ENCODE assay signal across 19 cellular contexts in genomic region chr4:186500721-186501304, GRCh38. TPM values are rescaled to one million over a fixed set of nuclear protein-coding genes. Genes with fewer than 3 reads are reported as not detected.
DNase-seq lines count a peak whose midpoint lies in the region; ATAC-seq and TF ChIP-seq lines count a peak whose summit lies in the region.
"Had no signal": no experiment of that assay in that cellular context is flagged by ENCODE, and none has a peak within 500 bp of the region (broad histone marks: within the 10 kb centered on the region; RNA-seq: fewer than 3 reads in every experiment).

No MANE protein-coding gene starts in this region.

- H3K9me3 ChIP-seq in Karpas-422 (ENCODE audit: low read length) (no peaks in the 10 kb centered on the region), iPS-15b (ENCODE audit: control insufficient read depth, insufficient read depth, low read length) (no peaks in the 10 kb centered on the region), T-helper 17 cell (ENCODE audit: control insufficient read depth, low read length, poor library complexity, severe bottlenecking) (no peaks in the 10 kb centered on the region)
- H3K9me3 ChIP-seq: neutrophil had no signal

- no peak overlapping the region for H3K4me2 ChIP-seq in Karpas-422 (ENCODE audit: low read depth, low read length, poor library complexity, severe bottlenecking)

- H2AFZ ChIP-seq in Karpas-422 (ENCODE audit: low read length) = no peak overlapping the region

- H4K20me1 ChIP-seq in Karpas-422 (ENCODE audit: insufficient read depth, low read depth, low read length) = no peaks in the 10 kb centered on the region

- POLR2A ChIA-PET in WTC11 (lab: Charles Lee) = interaction anchor here (0.6 kb wide), 2 partner anchors 10 to 1765 kb away, joined by 3 read pairs; no protein-coding TSS in a partner anchor

- TF ChIP-seq CTCF in 22Rv1 (IDR thresholded peaks at IDR 0.05) (peak; percentile 23), WTC11 (IDR thresholded peaks at IDR 0.05) (no peak), brain microvascular endothelial cell (IDR thresholded peaks at IDR 0.05; ENCODE audit: low read depth, low read length, missing control alignments) (no peak)

- peaks cover 10% of the 10 kb centered on the region for H3K9me3 Mint-ChIP-seq in WTC11
- H3K9me3 Mint-ChIP-seq: CD4-positive, alpha-beta T cell had no signal

- CTCF ChIA-PET in WTC11 (lab: Charles Lee) = interaction anchor here (1.4 kb wide), 1 partner anchor 55 kb away, joined by 3 read pairs; the partner anchor contains the start of gene MTNR1A

- H3K36me3 Mint-ChIP-seq in WTC11 = peaks cover 3% of the 10 kb centered on the region; the same call in 1 of the 2 replicates
- no peaks in the 10 kb centered on the region for H3K36me3 Mint-ChIP-seq in T-helper 17 cell (ENCODE audit: low read depth)
- H3K36me3 Mint-ChIP-seq: IgD-negative memory B cell had no signal

- H3K27me3 Mint-ChIP-seq in WTC11 (ENCODE audit: low read depth) = peaks cover 3% of the 10 kb centered on the region; the same call in 1 of the 2 replicates
- no peaks in the 10 kb centered on the region for H3K27me3 Mint-ChIP-seq in T-helper 17 cell
- H3K27me3 Mint-ChIP-seq: CD4-positive, alpha-beta T cell had no signal

- H3K27ac Mint-ChIP-seq in WTC11 (no peak overlapping the region; the same call in 1 of the 2 replicates), T-helper 17 cell (no peak overlapping the region)
- H3K27ac Mint-ChIP-seq: CD4-positive, alpha-beta T cell; IgD-negative memory B cell had no signal

- peak; percentile 36 for ATAC-seq in WTC11
- no peak for ATAC-seq in T-helper 17 cell
- no peak for ATAC-seq in GM21723 (IDR thresholded peaks at IDR 0.05; ENCODE audit: unreplicated experiment)
- no peak for ATAC-seq in HG03025 (IDR thresholded peaks at IDR 0.05; ENCODE audit: low FRiP score, unreplicated experiment)

- peak; percentile 60 for DNase-seq in Karpas-422
- peak; percentile 16 for DNase-seq in WTC11 (ENCODE audit: low spot score)
- DNase-seq in T-helper 17 cell = no peak
- no peak for DNase-seq in brain microvascular endothelial cell
- DNase-seq: activated CD4-positive, alpha-beta T cell treated with anti-CD3 and anti-CD28 coated beads, Interleukin-2, amount 50 U/mL, for 48 hours; activated naive CD4-positive, alpha-beta T cell treated with anti-CD3 and anti-CD28 coated beads, Interleukin-2, amount 50 U/mL, for 16 hours; CD4-positive, alpha-beta T cell; kidney glomerular epithelial cell; NCI-H2081 treated with DMSO at 0.1 percent for 48 hours; retina; stimulated activated naive CD4-positive, alpha-beta T cell treated with Interleukin-2 at 50 U/mL for 16 hours had no signal

- peak overlapping the region; percentile 46 for H3K27ac ChIP-seq in 22Rv1
- no peak overlapping the region for H3K27ac ChIP-seq in Karpas-422 (ENCODE audit: low read length)
- H3K27ac ChIP-seq in brain microvascular endothelial cell = no peak overlapping the region
- H3K27ac ChIP-seq: neutrophil had no signal

- no peaks in the 10 kb centered on the region for H3K9me2 ChIP-seq in Karpas-422 (replicated peaks; ENCODE audit: insufficient read depth, low read length)

- H3K27me3 ChIP-seq in Karpas-422 (ENCODE audit: low read length) = no peaks in the 10 kb centered on the region
- no peaks in the 10 kb centered on the region for H3K27me3 ChIP-seq in iPS-15b (ENCODE audit: control insufficient read depth, insufficient read depth, low read length)
- H3K27me3 ChIP-seq in brain microvascular endothelial cell (replicated peaks) = no peaks in the 10 kb centered on the region
- H3K27me3 ChIP-seq: neutrophil had no signal

- H3K4me3 ChIP-seq in Karpas-422 (ENCODE audit: low read length) (no peak overlapping the region), iPS-15b (ENCODE audit: low read depth, low read length) (peak overlapping the region; percentile 36), brain microvascular endothelial cell (ENCODE audit: low read depth, low read length) (no peak overlapping the region)

- in situ Hi-C loops in brain microvascular endothelial cell (cut with HindIII; ENCODE audit: low pct_ligation_motif_present, low sequenced_read_pairs) = no loop called here

- H3K79me2 ChIP-seq in Karpas-422 (ENCODE audit: low read length) = no peaks in the 10 kb centered on the region

- peaks cover 6% of the 10 kb centered on the region for H3K4me1 Mint-ChIP-seq in WTC11
- H3K4me1 Mint-ChIP-seq in T-helper 17 cell = no peaks in the 10 kb centered on the region
- H3K4me1 Mint-ChIP-seq: IgD-negative memory B cell had no signal

- H3K4me1 ChIP-seq in Karpas-422 (ENCODE audit: low read length) = 0 out of 2 replicates have a peak, but pooled peaks cover 3% of the 10 kb centered on the region
- no peaks in the 10 kb centered on the region for H3K4me1 ChIP-seq in iPS-15b (ENCODE audit: control insufficient read depth, insufficient read depth, low read length)

- no peaks in the 10 kb centered on the region for H3K36me3 ChIP-seq in Karpas-422 (ENCODE audit: insufficient read depth, low read length)
- H3K36me3 ChIP-seq in iPS-15b (ENCODE audit: control insufficient read depth, insufficient read depth, low read length) = no peaks in the 10 kb centered on the region
- H3K36me3 ChIP-seq in brain microvascular endothelial cell (replicated peaks) = no peaks in the 10 kb centered on the region
- H3K36me3 ChIP-seq: neutrophil had no signal

- H3K9ac ChIP-seq in Karpas-422 (ENCODE audit: low read length) (no peak overlapping the region), iPS-15b (ENCODE audit: low read depth, low read length) (no peak overlapping the region)

- H3K4me3 Mint-ChIP-seq in WTC11 (no peak overlapping the region), T-helper 17 cell (no peak overlapping the region)
- H3K4me3 Mint-ChIP-seq: CD4-positive, alpha-beta T cell; IgD-negative memory B cell had no signal

TF ChIP-seq in WTC11, 78 proteins besides CTCF, POLR2A, EP300 and RAD21 (continues in another document):
- TF ChIP-seq ZNF532 (CRISPR knock-in tag; IDR thresholded peaks at IDR 0.05; ENCODE audit: borderline replicate concordance) = no peak
- TF ChIP-seq RELA (CRISPR knock-in tag; IDR thresholded peaks at IDR 0.05; ENCODE audit: borderline replicate concordance) = no peak
- TF ChIP-seq ZNF425 (CRISPR knock-in tag; conservative IDR thresholded peaks at IDR 0.05) = no peak
- TF ChIP-seq JAZF1 (CRISPR knock-in tag; IDR thresholded peaks at IDR 0.05) = no peak
- no peak for TF ChIP-seq ZBTB43 (CRISPR knock-in tag; IDR thresholded peaks at IDR 0.05)
- TF ChIP-seq ZNF121 (CRISPR knock-in tag; IDR thresholded peaks at IDR 0.05) = no peak

RNA-seq across cellular contexts. Expression of gene MTNR1A, which starts 54.6 kb away (rescaled TPM):
- total RNA-seq in Karpas-422 (2014; rRNA removed; shearing (Covaris generic); ENCODE audit: low replicate concordance) = not detected in 2 replicates
- total RNA-seq in WTC11 (2021) = 0.73 to 1.0 TPM (median 0.73 TPM) in 3 replicates
- not detected for total RNA-seq in T-helper 17 cell
- total RNA-seq: A172; CD4-positive, alpha-beta T cell; Daoy had no signal

Comparison
In these comparisons a context has a peak if more than half of its experiments do, and no peak if none do; other contexts are left out.
1. DNase-seq: peak in Karpas-422 (single experiment) and WTC11 (single experiment); none in T-helper 17 cell (0 of 3) and brain microvascular endothelial cell (single experiment).